In the genomic region with DNA sequence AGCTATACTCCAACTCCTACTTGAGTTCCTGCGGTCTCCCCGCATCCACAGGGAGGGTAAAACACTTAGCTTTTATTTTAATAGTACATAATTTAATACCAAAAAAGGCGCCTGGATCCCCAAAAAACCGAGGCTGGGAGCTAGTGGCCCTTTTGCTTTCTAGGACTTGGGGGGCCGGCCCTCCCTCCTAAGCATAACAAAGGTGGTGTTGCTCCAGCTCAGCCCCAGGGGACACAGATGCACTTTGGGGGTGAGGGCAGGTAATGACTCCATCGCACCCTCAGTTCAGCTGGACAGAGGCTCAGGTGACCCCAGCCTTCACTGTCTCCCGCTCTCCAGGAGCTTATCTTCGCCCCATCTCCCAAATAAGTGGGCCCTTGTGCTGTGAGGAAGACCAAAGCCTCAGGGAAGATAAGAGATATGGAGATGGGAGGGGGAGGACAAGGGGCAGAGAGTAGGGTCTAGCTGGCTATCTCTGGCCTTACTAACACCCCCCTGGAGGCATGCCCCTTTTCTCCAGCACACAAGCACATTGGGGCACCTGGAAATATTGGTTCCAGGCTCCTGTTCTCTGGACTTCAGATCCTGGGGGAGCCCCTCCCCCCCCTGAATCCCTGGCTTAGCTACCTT, we compare ENCODE assay signal across 1 cellular context.
TF ChIP-seq lines count a peak whose summit lies in the region.

No MANE protein-coding gene starts in this region.

TF ChIP-seq in IMR-90, 13 proteins besides CTCF, POLR2A, EP300 and RAD21:
- no peak for TF ChIP-seq CHD1 (IDR thresholded peaks at IDR 0.05; ENCODE audit: low read depth, low read length)
- TF ChIP-seq SMC3 (IDR thresholded peaks at IDR 0.05; ENCODE audit: low read depth, low read length) = no peak
- TF ChIP-seq CEBPB (IDR thresholded peaks at IDR 0.05; ENCODE audit: low read depth, low read length) = no peak
- no peak for TF ChIP-seq MAZ (IDR thresholded peaks at IDR 0.05; ENCODE audit: borderline replicate concordance, low read depth, low read length)
- no peak for TF ChIP-seq NFE2L2 (IDR thresholded peaks at IDR 0.05; ENCODE audit: low read depth, low read length)
- no peak for TF ChIP-seq BHLHE40 (IDR thresholded peaks at IDR 0.05; ENCODE audit: low read depth, low read length)
- no peak for TF ChIP-seq ELK1 (IDR thresholded peaks at IDR 0.05; ENCODE audit: borderline replicate concordance, low read depth, low read length)
- no peak for TF ChIP-seq RFX5 (IDR thresholded peaks at IDR 0.05; ENCODE audit: low read depth, low read length)
- no peak for TF ChIP-seq MAFK (IDR thresholded peaks at IDR 0.05; ENCODE audit: low read depth, low read length)
- no peak for TF ChIP-seq RCOR1 (IDR thresholded peaks at IDR 0.05; ENCODE audit: insufficient replicate concordance, low read length)
- no peak for TF ChIP-seq MXI1 (IDR thresholded peaks at IDR 0.05; ENCODE audit: borderline replicate concordance, low read depth, low read length)
TF ChIP-seq in IMR-90: peak in this region for 0.
